ENCODE assay signal across 8 cellular contexts in genomic region chrX:153582896-153583295, GRCh38. TPM values are rescaled to one million over a fixed set of nuclear protein-coding genes. Genes with fewer than 3 reads are reported as not detected.
A peak's percentile ranks its signal among the peaks of the same experiment; 100 is the strongest.
DNase-seq lines count a peak whose midpoint lies in the region; ATAC-seq and TF ChIP-seq lines count a peak whose summit lies in the region.

No MANE protein-coding gene starts in this region.

- H3K4me1 ChIP-seq in effector memory CD4-positive, alpha-beta T cell (ENCODE audit: control insufficient read depth, insufficient read depth, low read length, poor library complexity, severe bottlenecking) = peaks cover 4% of the 10 kb centered on the region
- no peaks in the 10 kb centered on the region for H3K4me1 ChIP-seq in testis

- H3K9me3 Mint-ChIP-seq in IgD-negative memory B cell = peaks cover 0 to 3% (median 0%) of the 10 kb centered on the region in 3 donors

- DNase-seq in DMS 273 (lab: John Stamatoyannopoulos, UW; ENCODE audit: unreplicated experiment) (peak; percentile 86), MG63 (no peak), testis (no peak)
- DNase-seq in effector memory CD4-positive, alpha-beta T cell = peak; percentile 15 to 52 (median 51)
- DNase-seq in stimulated activated CD4-positive, alpha-beta T cell treated with anti-CD3 and anti-CD28 coated beads, Interleukin-4, amount 100 ng/mL, for 1 hour = peak; percentile 65

- H3K4me1 Mint-ChIP-seq in IgD-negative memory B cell = peaks cover 10 to 18% (median 16%) of the 10 kb centered on the region in 3 donors

- H3K4me3 Mint-ChIP-seq in IgD-negative memory B cell = peak overlapping the region; percentile 38 to 85 (median 66)

- peak overlapping the region in 2 of 3 donors; percentile 57 to 68 for H3K27ac Mint-ChIP-seq in IgD-negative memory B cell

- H3K27me3 ChIP-seq in effector memory CD4-positive, alpha-beta T cell (replicated peaks; ENCODE audit: control insufficient read depth, insufficient read depth, low read length, poor library complexity, severe bottlenecking) = no peaks in the 10 kb centered on the region
- H3K27me3 ChIP-seq in MG63 (no peaks in the 10 kb centered on the region), testis (no peaks in the 10 kb centered on the region)

- H3K36me3 Mint-ChIP-seq in IgD-negative memory B cell = peaks cover 4% of the 10 kb centered on the region

- H3K4me3 ChIP-seq in effector memory CD4-positive, alpha-beta T cell (ENCODE audit: insufficient read depth, low read depth, low read length, poor library complexity, severe bottlenecking) = peak overlapping the region; percentile 24
- H3K4me3 ChIP-seq in MG63 (no peak overlapping the region), testis (no peak overlapping the region)

- H3K36me3 ChIP-seq in effector memory CD4-positive, alpha-beta T cell (ENCODE audit: control insufficient read depth, insufficient read depth, low read length) = peaks cover 9% of the 10 kb centered on the region
- H3K36me3 ChIP-seq in MG63 = 0 out of 2 replicates have a peak, but pooled peaks cover 2% of the 10 kb centered on the region
- H3K36me3 ChIP-seq in testis (ENCODE audit: low read depth, missing control alignments) = no peaks in the 10 kb centered on the region

- peak; percentile 93 for ATAC-seq in GM19468 (IDR thresholded peaks at IDR 0.05; ENCODE audit: extremely low read depth, unreplicated experiment)
- ATAC-seq in activated CD4-positive, CD25-positive, alpha-beta regulatory T cell treated with anti-CD3 and anti-CD28 coated beads, Interleukin-2, amount 50 U/mL, for 24 hours = peak; percentile 100

- H3K27ac ChIP-seq in effector memory CD4-positive, alpha-beta T cell (ENCODE audit: insufficient read depth, low read length, poor library complexity, severe bottlenecking) = no peak overlapping the region
- H3K27ac ChIP-seq in testis = no peak overlapping the region

- TF ChIP-seq CTCF in testis (IDR thresholded peaks at IDR 0.05) = no peak

- 37 to 60% methylated on average over 6 to 13 of the region's 13 CpGs for WGBS in testis, 2 donors

- peaks cover 3% of the 10 kb centered on the region for H3K27me3 Mint-ChIP-seq in IgD-negative memory B cell

- no peak for TF ChIP-seq POLR2A in testis (IDR thresholded peaks at IDR 0.05)

- H3K9me3 ChIP-seq in effector memory CD4-positive, alpha-beta T cell (ENCODE audit: control insufficient read depth, low read length) = no peaks in the 10 kb centered on the region
- H3K9me3 ChIP-seq in MG63 = no peaks in the 10 kb centered on the region
- no peaks in the 10 kb centered on the region for H3K9me3 ChIP-seq in testis

- intact Hi-C loops in testis (cut with DNase I; ENCODE audit: low total_unique reads) = no loop called here

RNA-seq across cellular contexts. Expression of gene CCNQ, which starts 16.0 kb away (rescaled TPM):
- polyA plus RNA-seq in IgD-negative memory B cell (56.1 TPM), testis (ENCODE audit: insufficient read depth, low read depth, low replicate concordance) (19.6 TPM)
- total RNA-seq in MG63 (2014; rRNA removed; shearing (Covaris generic); ENCODE audit: low replicate concordance) = 47.7 and 73.2 TPM in 2 replicates
- 10 to 100 TPM; 26.9 to 27.6 TPM for total RNA-seq in testis

Comparison
In these comparisons a context has a peak if more than half of its experiments do, and no peak if none do; other contexts are left out.
1. DNase-seq: peak in DMS 273 (single experiment), effector memory CD4-positive, alpha-beta T cell (3 of 3) and stimulated activated CD4-positive, alpha-beta T cell treated with anti-CD3 and anti-CD28 coated beads, Interleukin-4, amount 100 ng/mL, for 1 hour (single experiment); none in MG63 (single experiment) and testis (single experiment).